In the genomic region with DNA sequence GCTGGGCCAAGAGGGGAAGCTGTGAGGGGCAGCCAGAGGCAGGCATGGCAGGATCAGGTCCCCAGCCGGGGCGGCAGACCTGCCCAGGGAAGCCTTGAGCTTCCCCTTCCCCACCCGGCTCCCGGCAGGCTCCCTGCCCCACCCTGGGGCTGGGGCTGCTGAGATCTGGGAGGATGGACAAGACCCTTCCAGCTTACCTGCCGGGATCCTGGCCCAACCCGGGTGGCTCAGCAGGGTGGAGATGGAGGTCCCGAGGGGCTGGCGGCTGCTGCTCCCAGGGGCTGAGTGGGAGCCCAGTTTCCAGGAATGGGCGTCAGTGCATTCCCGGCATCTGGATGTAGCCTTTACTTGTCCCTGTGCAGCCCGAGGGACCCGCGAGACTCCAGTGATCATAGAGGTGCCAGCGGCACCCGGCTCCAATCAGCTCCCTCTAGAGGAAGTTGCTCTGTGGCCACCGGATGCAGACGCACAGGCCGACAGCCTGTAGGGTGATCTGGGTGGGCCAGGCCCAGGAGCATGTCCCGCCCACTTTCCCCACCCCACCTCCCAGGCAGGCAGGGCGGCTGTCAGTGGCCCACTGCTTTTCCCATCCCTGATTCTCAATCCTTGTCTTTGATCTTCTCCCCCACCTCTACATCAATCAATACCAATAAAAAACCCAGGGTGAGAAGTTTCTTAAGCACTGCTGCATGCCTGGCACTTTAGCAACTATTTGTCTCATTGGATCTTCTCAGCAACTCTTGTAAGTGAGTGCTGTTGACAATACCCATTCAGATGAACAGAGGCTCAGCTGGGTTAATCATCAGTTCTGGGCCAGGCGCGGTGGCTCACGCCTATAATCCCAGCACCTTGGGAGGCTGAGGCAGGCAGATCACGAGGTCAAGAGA, we compare ENCODE assay signal across 1 cellular context.
TF ChIP-seq lines count a peak whose summit lies in the region.

Gene BAK1, minus strand, starts transcription at position 449 of the 887 bp plus-strand sequence. CDS start 2,672 bp downstream, outside the sequence.

TF ChIP-seq in HepG2, 621 proteins besides CTCF, POLR2A, EP300 and RAD21 (continued from another document and continues in another):
- TF ChIP-seq KDM1A (CRISPR knock-in tag; IDR thresholded peaks at IDR 0.05) (no peak), ZNF432 (CRISPR knock-in tag; IDR thresholded peaks at IDR 0.05; ENCODE audit: borderline replicate concordance) (no peak), ZNF691 (CRISPR knock-in tag; IDR thresholded peaks at IDR 0.05; ENCODE audit: borderline replicate concordance, low read depth) (0 out of 2 replicates have a peak, but pooled peaks have one; percentile 35), ZSCAN12 (CRISPR knock-in tag; IDR thresholded peaks at IDR 0.05) (peak; percentile 54; the same call in 1 of the 2 replicates), MTA1 (CRISPR knock-in tag; IDR thresholded peaks at IDR 0.05; ENCODE audit: borderline replicate concordance) (no peak; the same call in 1 of the 2 replicates), ZNF20 (CRISPR knock-in tag; IDR thresholded peaks at IDR 0.05) (no peak), MYNN (CRISPR knock-in tag; IDR thresholded peaks at IDR 0.05; ENCODE audit: low read depth) (no peak), KDM5A (IDR thresholded peaks at IDR 0.05; ENCODE audit: borderline replicate concordance, low read length) (peak; percentile 62; the same call in 1 of the 2 replicates), ZNF33A (CRISPR knock-in tag; IDR thresholded peaks at IDR 0.05; ENCODE audit: borderline replicate concordance) (no peak), NR2F1 (CRISPR knock-in tag; IDR thresholded peaks at IDR 0.05) (no peak; a peak in 1 of 4 replicates), SNAI1 (CRISPR knock-in tag; IDR thresholded peaks at IDR 0.05; ENCODE audit: borderline replicate concordance) (0 out of 2 replicates have a peak, but pooled peaks have one; percentile 55), ZNF724P (CRISPR knock-in tag; IDR thresholded peaks at IDR 0.05; ENCODE audit: borderline replicate concordance) (no peak), PHF5A (CRISPR knock-in tag; IDR thresholded peaks at IDR 0.05; ENCODE audit: low read depth, unreplicated experiment) (no peak), ZNF570 (CRISPR knock-in tag; IDR thresholded peaks at IDR 0.05; ENCODE audit: borderline replicate concordance) (0 out of 2 replicates have a peak, but pooled peaks have one; percentile 43), RBFOX2 (IDR thresholded peaks at IDR 0.05; ENCODE audit: low read depth, low read length) (peak; percentile 65), HHEX (CRISPR knock-in tag; IDR thresholded peaks at IDR 0.05) (no peak), MED1 (CRISPR knock-in tag; IDR thresholded peaks at IDR 0.05) (peak; percentile 50; the same call in 1 of the 2 replicates), ARHGAP35 (CRISPR knock-in tag; IDR thresholded peaks at IDR 0.05; ENCODE audit: borderline replicate concordance) (no peak; the same call in 1 of the 2 replicates), HOXA9 (CRISPR knock-in tag; IDR thresholded peaks at IDR 0.05; ENCODE audit: borderline replicate concordance) (no peak), CEBPB (IDR thresholded peaks at IDR 0.05; ENCODE audit: borderline replicate concordance, low read depth, low read length) (no peak), ZFP62 (CRISPR knock-in tag; IDR thresholded peaks at IDR 0.05) (no peak), AGO1 (IDR thresholded peaks at IDR 0.05; ENCODE audit: low read depth, low read length, poor library complexity, severe bottlenecking) (no peak), ZNF644 (CRISPR knock-in tag; IDR thresholded peaks at IDR 0.05; ENCODE audit: low read depth) (0 out of 2 replicates have a peak, but pooled peaks have one; percentile 8), FOXP1 (IDR thresholded peaks at IDR 0.05) (no peak), FOXP1 (CRISPR knock-in tag; IDR thresholded peaks at IDR 0.05) (no peak), ZFP91 (CRISPR knock-in tag; IDR thresholded peaks at IDR 0.05; ENCODE audit: borderline replicate concordance) (peak; percentile 84; the same call in 1 of the 2 replicates), THRA (CRISPR knock-in tag; IDR thresholded peaks at IDR 0.05; ENCODE audit: borderline replicate concordance) (peak; percentile 27; the same call in 1 of the 2 replicates), RCOR2 (CRISPR knock-in tag; IDR thresholded peaks at IDR 0.05) (no peak), MLLT10 (CRISPR knock-in tag; IDR thresholded peaks at IDR 0.05) (no peak), SMAD3 (CRISPR knock-in tag; IDR thresholded peaks at IDR 0.05) (no peak; the same call in 1 of the 2 replicates), MBD4 (IDR thresholded peaks at IDR 0.05; ENCODE audit: borderline replicate concordance, low read length) (no peak), MIER3 (CRISPR knock-in tag; IDR thresholded peaks at IDR 0.05; ENCODE audit: borderline replicate concordance) (no peak; the same call in 1 of the 2 replicates), ZNF296 (CRISPR knock-in tag; conservative IDR thresholded peaks at IDR 0.05) (no peak), ZNF550 (CRISPR knock-in tag; IDR thresholded peaks at IDR 0.05; ENCODE audit: borderline replicate concordance) (no peak), SRSF4 (IDR thresholded peaks at IDR 0.05; ENCODE audit: low read depth, low read length, poor library complexity, severe bottlenecking) (no peak), TCF12 (IDR thresholded peaks at IDR 0.05) (no peak), TCF12 (CRISPR knock-in tag; IDR thresholded peaks at IDR 0.05) (no peak), ZFP90 (CRISPR knock-in tag; IDR thresholded peaks at IDR 0.05; ENCODE audit: borderline replicate concordance) (no peak; the same call in 1 of the 2 replicates), ZNF225 (CRISPR knock-in tag; IDR thresholded peaks at IDR 0.05) (no peak; the same call in 1 of the 2 replicates), LCORL (IDR thresholded peaks at IDR 0.05) (no peak), LCORL (CRISPR knock-in tag; IDR thresholded peaks at IDR 0.05) (no peak; the same call in 1 of the 2 replicates), ZNF883 (CRISPR knock-in tag; IDR thresholded peaks at IDR 0.05; ENCODE audit: not compliant biosample characterization) (no peak), CHCHD3 (CRISPR knock-in tag; IDR thresholded peaks at IDR 0.05) (0 out of 2 replicates have a peak, but pooled peaks have one; percentile 29), KDM3A (CRISPR knock-in tag; IDR thresholded peaks at IDR 0.05; ENCODE audit: low read depth) (no peak), GATA4 (IDR thresholded peaks at IDR 0.05; ENCODE audit: borderline replicate concordance, low read depth) (no peak), ZNF10 (CRISPR knock-in tag; IDR thresholded peaks at IDR 0.05; ENCODE audit: borderline replicate concordance, low read depth) (no peak), CENPX (CRISPR knock-in tag; IDR thresholded peaks at IDR 0.05) (no peak), CHD2 (IDR thresholded peaks at IDR 0.05; ENCODE audit: low read depth, low read length) (peak; percentile 88), ZBTB1 (CRISPR knock-in tag; IDR thresholded peaks at IDR 0.05; ENCODE audit: borderline replicate concordance) (no peak), ZNF614 (CRISPR knock-in tag; IDR thresholded peaks at IDR 0.05; ENCODE audit: borderline replicate concordance) (peak; percentile 31; the same call in 1 of the 2 replicates), ARNT (IDR thresholded peaks at IDR 0.05) (no peak), ZNF800 (CRISPR knock-in tag; IDR thresholded peaks at IDR 0.05) (no peak)
- TF ChIP-seq, protein P1, sequence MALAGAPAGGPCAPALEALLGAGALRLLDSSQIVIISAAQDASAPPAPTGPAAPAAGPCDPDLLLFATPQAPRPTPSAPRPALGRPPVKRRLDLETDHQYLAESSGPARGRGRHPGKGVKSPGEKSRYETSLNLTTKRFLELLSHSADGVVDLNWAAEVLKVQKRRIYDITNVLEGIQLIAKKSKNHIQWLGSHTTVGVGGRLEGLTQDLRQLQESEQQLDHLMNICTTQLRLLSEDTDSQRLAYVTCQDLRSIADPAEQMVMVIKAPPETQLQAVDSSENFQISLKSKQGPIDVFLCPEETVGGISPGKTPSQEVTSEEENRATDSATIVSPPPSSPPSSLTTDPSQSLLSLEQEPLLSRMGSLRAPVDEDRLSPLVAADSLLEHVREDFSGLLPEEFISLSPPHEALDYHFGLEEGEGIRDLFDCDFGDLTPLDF (CRISPR knock-in tag; IDR thresholded peaks at IDR 0.05), result no peak
- TF ChIP-seq, protein P2, sequence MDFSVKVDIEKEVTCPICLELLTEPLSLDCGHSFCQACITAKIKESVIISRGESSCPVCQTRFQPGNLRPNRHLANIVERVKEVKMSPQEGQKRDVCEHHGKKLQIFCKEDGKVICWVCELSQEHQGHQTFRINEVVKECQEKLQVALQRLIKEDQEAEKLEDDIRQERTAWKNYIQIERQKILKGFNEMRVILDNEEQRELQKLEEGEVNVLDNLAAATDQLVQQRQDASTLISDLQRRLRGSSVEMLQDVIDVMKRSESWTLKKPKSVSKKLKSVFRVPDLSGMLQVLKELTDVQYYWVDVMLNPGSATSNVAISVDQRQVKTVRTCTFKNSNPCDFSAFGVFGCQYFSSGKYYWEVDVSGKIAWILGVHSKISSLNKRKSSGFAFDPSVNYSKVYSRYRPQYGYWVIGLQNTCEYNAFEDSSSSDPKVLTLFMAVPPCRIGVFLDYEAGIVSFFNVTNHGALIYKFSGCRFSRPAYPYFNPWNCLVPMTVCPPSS (IDR thresholded peaks at IDR 0.05), result no peak
- TF ChIP-seq, protein P3, sequence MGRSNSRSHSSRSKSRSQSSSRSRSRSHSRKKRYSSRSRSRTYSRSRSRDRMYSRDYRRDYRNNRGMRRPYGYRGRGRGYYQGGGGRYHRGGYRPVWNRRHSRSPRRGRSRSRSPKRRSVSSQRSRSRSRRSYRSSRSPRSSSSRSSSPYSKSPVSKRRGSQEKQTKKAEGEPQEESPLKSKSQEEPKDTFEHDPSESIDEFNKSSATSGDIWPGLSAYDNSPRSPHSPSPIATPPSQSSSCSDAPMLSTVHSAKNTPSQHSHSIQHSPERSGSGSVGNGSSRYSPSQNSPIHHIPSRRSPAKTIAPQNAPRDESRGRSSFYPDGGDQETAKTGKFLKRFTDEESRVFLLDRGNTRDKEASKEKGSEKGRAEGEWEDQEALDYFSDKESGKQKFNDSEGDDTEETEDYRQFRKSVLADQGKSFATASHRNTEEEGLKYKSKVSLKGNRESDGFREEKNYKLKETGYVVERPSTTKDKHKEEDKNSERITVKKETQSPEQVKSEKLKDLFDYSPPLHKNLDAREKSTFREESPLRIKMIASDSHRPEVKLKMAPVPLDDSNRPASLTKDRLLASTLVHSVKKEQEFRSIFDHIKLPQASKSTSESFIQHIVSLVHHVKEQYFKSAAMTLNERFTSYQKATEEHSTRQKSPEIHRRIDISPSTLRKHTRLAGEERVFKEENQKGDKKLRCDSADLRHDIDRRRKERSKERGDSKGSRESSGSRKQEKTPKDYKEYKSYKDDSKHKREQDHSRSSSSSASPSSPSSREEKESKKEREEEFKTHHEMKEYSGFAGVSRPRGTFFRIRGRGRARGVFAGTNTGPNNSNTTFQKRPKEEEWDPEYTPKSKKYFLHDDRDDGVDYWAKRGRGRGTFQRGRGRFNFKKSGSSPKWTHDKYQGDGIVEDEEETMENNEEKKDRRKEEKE (IDR thresholded peaks at IDR 0.05), result no peak
- TF ChIP-seq, protein P4, sequence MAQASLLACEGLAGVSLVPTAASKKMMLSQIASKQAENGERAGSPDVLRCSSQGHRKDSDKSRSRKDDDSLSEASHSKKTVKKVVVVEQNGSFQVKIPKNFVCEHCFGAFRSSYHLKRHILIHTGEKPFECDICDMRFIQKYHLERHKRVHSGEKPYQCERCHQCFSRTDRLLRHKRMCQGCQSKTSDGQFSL (CRISPR knock-in tag; IDR thresholded peaks at IDR 0.05), result peak; percentile 61; the same call in 1 of the 2 replicates
- TF ChIP-seq, protein P5, sequence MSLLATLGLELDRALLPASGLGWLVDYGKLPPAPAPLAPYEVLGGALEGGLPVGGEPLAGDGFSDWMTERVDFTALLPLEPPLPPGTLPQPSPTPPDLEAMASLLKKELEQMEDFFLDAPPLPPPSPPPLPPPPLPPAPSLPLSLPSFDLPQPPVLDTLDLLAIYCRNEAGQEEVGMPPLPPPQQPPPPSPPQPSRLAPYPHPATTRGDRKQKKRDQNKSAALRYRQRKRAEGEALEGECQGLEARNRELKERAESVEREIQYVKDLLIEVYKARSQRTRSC (CRISPR knock-in tag; IDR thresholded peaks at IDR 0.05; ENCODE audit: low read depth), result no peak
